In the genomic region with DNA sequence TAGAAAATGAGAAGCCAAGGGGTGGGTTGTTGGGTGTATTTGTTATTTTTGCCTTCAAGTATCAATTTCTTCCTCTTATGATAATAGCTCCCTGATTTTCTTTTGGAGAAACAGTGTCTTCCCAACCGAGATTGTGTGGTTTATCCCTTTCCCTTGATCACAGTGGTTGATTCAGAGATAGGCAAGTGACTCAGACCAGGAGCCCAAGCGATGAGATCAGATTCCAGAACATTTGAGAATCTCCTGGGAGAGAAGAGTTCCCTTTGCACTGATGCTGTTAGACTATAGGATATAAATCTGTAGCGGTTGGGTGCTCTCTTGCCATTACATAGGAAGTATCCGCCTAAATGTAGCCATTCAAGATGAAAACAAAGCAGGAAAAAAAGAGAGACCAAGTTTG, we compare ENCODE assay signal across 22 cellular contexts.
DNase-seq lines count a peak whose midpoint lies in the region; ATAC-seq, FAIRE-seq and TF ChIP-seq lines count a peak whose summit lies in the region.
"Had no signal": no experiment of that assay in that cellular context is flagged by ENCODE, and none has a peak within 500 bp of the region (broad histone marks: within the 10 kb centered on the region; RNA-seq: fewer than 3 reads in every experiment).

No MANE protein-coding gene starts in this region.

- ATAC-seq in natural killer cell treated with Interleukin-12 subunit alpha and Interleukin-12 subunit beta and Interleukin-15 and Interleukin-18, amount 100 ng/mL, for 72 hours = no peak
- no peak for ATAC-seq in GM21786 (IDR thresholded peaks at IDR 0.05; ENCODE audit: unreplicated experiment)
- ATAC-seq in GM21423 (IDR thresholded peaks at IDR 0.05; ENCODE audit: unreplicated experiment) = no peak
- ATAC-seq: activated naive CD4-positive, alpha-beta T cell treated with anti-CD3 and anti-CD28 coated beads, Interleukin-2, amount 50 U/mL, for 72 hours; activated T-cell treated with anti-CD3 and anti-CD28 coated beads, Interleukin-2, amount 50 U/mL, for 72 hours; body of pancreas; CD8-positive, alpha-beta T cell; left ventricle myocardium superior had no signal

- H3K4me1 Mint-ChIP-seq in activated CD4-positive, alpha-beta T cell treated with anti-CD3 and anti-CD28 coated beads, Interleukin-2, amount 10 ng/mL, durations not matched to agents 7 days and 5 days = no peaks in the 10 kb centered on the region
- no peaks in the 10 kb centered on the region for H3K4me1 Mint-ChIP-seq in natural killer cell treated with Interleukin-12 subunit alpha and Interleukin-12 subunit beta and Interleukin-15 and Interleukin-18, amount 100 ng/mL, for 72 hours (ENCODE audit: low read depth in 2 of 2)
- H3K4me1 Mint-ChIP-seq: IgD-negative memory B cell had no signal

- H3K9me3 ChIP-seq in mesenchymal stem cell (ENCODE audit: control insufficient read depth, low read length) = no peaks in the 10 kb centered on the region
- H3K9me3 ChIP-seq: body of pancreas had no signal

- no peak overlapping the region for H2BK120ac ChIP-seq in mesenchymal stem cell (ENCODE audit: low read depth, low read length)

- FAIRE-seq in bronchial epithelial cell (lab: Jason Lieb, UNC) = no peak
- FAIRE-seq: endothelial cell of umbilical vein, GM18507, H1 had no signal

- H2AK5ac ChIP-seq in mesenchymal stem cell (ENCODE audit: low read length, severe bottlenecking) = no peak overlapping the region

- H3K4me3 Mint-ChIP-seq in activated CD4-positive, alpha-beta T cell treated with anti-CD3 and anti-CD28 coated beads, Interleukin-2, amount 10 ng/mL, durations not matched to agents 7 days and 5 days = no peak overlapping the region
- no peak overlapping the region for H3K4me3 Mint-ChIP-seq in natural killer cell treated with Interleukin-12 subunit alpha and Interleukin-12 subunit beta and Interleukin-15 and Interleukin-18, amount 100 ng/mL, for 72 hours
- H3K4me3 Mint-ChIP-seq: activated T-cell treated with anti-CD3 and anti-CD28 coated beads, Interleukin-2, amount 50 U/mL, for 72 hours; CD8-positive, alpha-beta T cell; IgD-negative memory B cell had no signal

- H3K27ac Mint-ChIP-seq in activated CD4-positive, alpha-beta T cell treated with anti-CD3 and anti-CD28 coated beads, Interleukin-2, amount 10 ng/mL, durations not matched to agents 7 days and 5 days = no peak overlapping the region
- no peak overlapping the region for H3K27ac Mint-ChIP-seq in natural killer cell treated with Interleukin-12 subunit alpha and Interleukin-12 subunit beta and Interleukin-15 and Interleukin-18, amount 100 ng/mL, for 72 hours
- H3K27ac Mint-ChIP-seq: activated naive CD4-positive, alpha-beta T cell treated with anti-CD3 and anti-CD28 coated beads, Interleukin-2, amount 50 U/mL, for 72 hours; activated T-cell treated with anti-CD3 and anti-CD28 coated beads, Interleukin-2, amount 50 U/mL, for 72 hours; CD8-positive, alpha-beta T cell; IgD-negative memory B cell had no signal

- H3K4me3 ChIP-seq in bronchial epithelial cell (ENCODE audit: low read depth, low read length) (no peak overlapping the region), mesenchymal stem cell (ENCODE audit: insufficient read depth in 1 of 2, low read depth in 1 of 2, low read length in 2 of 2) (peak overlapping the region in 1 of 2 experiments; percentile 16)
- H3K4me3 ChIP-seq: body of pancreas had no signal

- no peaks in the 10 kb centered on the region for H3K79me1 ChIP-seq in mesenchymal stem cell (replicated peaks; ENCODE audit: low read length, poor library complexity, severe bottlenecking)

- H3K4me2 ChIP-seq in mesenchymal stem cell (ENCODE audit: low read length, poor library complexity, severe bottlenecking) = no peak overlapping the region

- no peak overlapping the region for H4K91ac ChIP-seq in mesenchymal stem cell (ENCODE audit: low read length)

- no peak overlapping the region for H3K23ac ChIP-seq in mesenchymal stem cell (ENCODE audit: low read length in 2 of 2)

- H3K18ac ChIP-seq in mesenchymal stem cell (ENCODE audit: low read depth in 1 of 2, low read length in 2 of 2) = no peak overlapping the region

- POLR2A ChIA-PET in activated CD4-positive, alpha-beta T cell treated with anti-CD3 and anti-CD28 coated beads, Interleukin-2, amount 10 ng/mL, durations not matched to agents 7 days and 5 days (lab: Charles Lee) = no interaction called here

- H3K27ac ChIP-seq in mesenchymal stem cell (ENCODE audit: low read length, poor library complexity, severe bottlenecking) = peak overlapping the region; percentile 12
- H3K27ac ChIP-seq: body of pancreas had no signal

- no peak overlapping the region for H2BK15ac ChIP-seq in mesenchymal stem cell (ENCODE audit: low read depth, poor library complexity, severe bottlenecking)

- H3K9ac ChIP-seq in mesenchymal stem cell (ENCODE audit: low read length) = no peak overlapping the region

- H2AFZ ChIP-seq in mesenchymal stem cell (ENCODE audit: low read depth, low read length) = no peak overlapping the region

- H3K27me3 ChIP-seq in bronchial epithelial cell (ENCODE audit: control insufficient read depth, insufficient read depth, low read length) = no peaks in the 10 kb centered on the region
- H3K27me3 ChIP-seq in mesenchymal stem cell (ENCODE audit: control insufficient read depth in 1 of 2, insufficient read depth in 1 of 2, low read length in 2 of 2) = no peaks in the 10 kb centered on the region
- H3K27me3 ChIP-seq: body of pancreas had no signal

- no peaks in the 10 kb centered on the region for H3K36me3 ChIP-seq in bronchial epithelial cell (ENCODE audit: control insufficient read depth, insufficient read depth, low read length)
- no peaks in the 10 kb centered on the region for H3K36me3 ChIP-seq in mesenchymal stem cell (ENCODE audit: control insufficient read depth in 1 of 2, insufficient read depth in 2 of 2, low read depth in 1 of 2, low read length in 2 of 2)

- H3K9me3 Mint-ChIP-seq in activated CD4-positive, alpha-beta T cell treated with anti-CD3 and anti-CD28 coated beads, Interleukin-2, amount 10 ng/mL, durations not matched to agents 7 days and 5 days = no peaks in the 10 kb centered on the region
- H3K9me3 Mint-ChIP-seq in natural killer cell treated with Interleukin-12 subunit alpha and Interleukin-12 subunit beta and Interleukin-15 and Interleukin-18, amount 100 ng/mL, for 72 hours = no peaks in the 10 kb centered on the region
- H3K9me3 Mint-ChIP-seq: activated naive CD4-positive, alpha-beta T cell treated with anti-CD3 and anti-CD28 coated beads, Interleukin-2, amount 50 U/mL, for 72 hours; activated T-cell treated with anti-CD3 and anti-CD28 coated beads, Interleukin-2, amount 50 U/mL, for 72 hours; CD8-positive, alpha-beta T cell had no signal

- no peaks in the 10 kb centered on the region for H3K27me3 Mint-ChIP-seq in activated CD4-positive, alpha-beta T cell treated with anti-CD3 and anti-CD28 coated beads, Interleukin-2, amount 10 ng/mL, durations not matched to agents 7 days and 5 days
- no peaks in the 10 kb centered on the region for H3K27me3 Mint-ChIP-seq in natural killer cell treated with Interleukin-12 subunit alpha and Interleukin-12 subunit beta and Interleukin-15 and Interleukin-18, amount 100 ng/mL, for 72 hours

- 56% methylated on average over 4 of the region's 4 CpGs for whole genome bisulfite sequencing in mesenchymal stem cell

- CTCF ChIA-PET in activated CD4-positive, alpha-beta T cell treated with anti-CD3 and anti-CD28 coated beads, Interleukin-2, amount 10 ng/mL, durations not matched to agents 7 days and 5 days (lab: Charles Lee) = interaction anchor here (0.8 to 2.4 kb wide), 5 partner anchors 11 to 20 kb away, joined by 3 to 8 read pairs (median 4); no protein-coding TSS in a partner anchor

- H4K8ac ChIP-seq in mesenchymal stem cell (ENCODE audit: low read length) = no peak overlapping the region

- DNase-seq in Caki2 (ENCODE audit: low read depth) = peak; percentile 23
- peak; percentile 88 for DNase-seq in M059J (ENCODE audit: low read depth)
- DNase-seq in bronchial epithelial cell (ENCODE audit: low read depth) = peak; percentile 55
- peak; percentile 66 for DNase-seq in mesenchymal stem cell
- no peak for DNase-seq in activated CD4-positive, alpha-beta T cell treated with anti-CD3 and anti-CD28 coated beads, Interleukin-2, amount 10 ng/mL, durations not matched to agents 7 days and 5 days
- DNase-seq in natural killer cell treated with Interleukin-12 subunit alpha and Interleukin-12 subunit beta and Interleukin-15 and Interleukin-18, amount 100 ng/mL, for 72 hours (ENCODE audit: low spot score) = no peak
- DNase-seq: activated CD4-positive, CD25-positive, alpha-beta regulatory T cell; activated T-cell treated with anti-CD3 and anti-CD28 coated beads, Interleukin-2, amount 50 U/mL, for 72 hours; body of pancreas; CD8-positive, alpha-beta T cell; DND-41; left ventricle myocardium superior; retina; stimulated activated CD4-positive, alpha-beta T cell treated with anti-CD3 and anti-CD28 coated beads, Interleukin-12 subunit alpha, Interleukin-12 subunit beta, amount 100 ng/mL, for 4 hours; substantia nigra had no signal

- H3K4ac ChIP-seq in mesenchymal stem cell (ENCODE audit: low read depth in 1 of 2, low read length in 2 of 2) = no peak overlapping the region

- H2BK5ac ChIP-seq in mesenchymal stem cell (ENCODE audit: low read depth, low read length, poor library complexity, severe bottlenecking) = no peak overlapping the region

- H3K14ac ChIP-seq in mesenchymal stem cell (ENCODE audit: low read length in 2 of 2) = no peak overlapping the region

- H2BK12ac ChIP-seq in mesenchymal stem cell (ENCODE audit: low read length in 2 of 2) = no peak overlapping the region

- TF ChIP-seq CTCF in bronchial epithelial cell (IDR thresholded peaks at IDR 0.05; ENCODE audit: insufficient read depth, low read length, severe bottlenecking) = no peak

- in situ Hi-C loops in Caki2 (cut with HindIII; ENCODE audit: low pct_unique_long_range_greater_than_20kb, low sequenced_read_pairs) = loop anchor here (25.0 kb wide), 1 partner anchor 88 kb away; the partner anchor contains the start of gene CNIH3

- H3K4me1 ChIP-seq in mesenchymal stem cell (ENCODE audit: control insufficient read depth, insufficient read depth, low read depth, low read length) = peaks cover 10% of the 10 kb centered on the region
- H3K4me1 ChIP-seq: body of pancreas had no signal

- no peaks in the 10 kb centered on the region for H3K36me3 Mint-ChIP-seq in activated CD4-positive, alpha-beta T cell treated with anti-CD3 and anti-CD28 coated beads, Interleukin-2, amount 10 ng/mL, durations not matched to agents 7 days and 5 days (ENCODE audit: low read depth)
- no peaks in the 10 kb centered on the region for H3K36me3 Mint-ChIP-seq in natural killer cell treated with Interleukin-12 subunit alpha and Interleukin-12 subunit beta and Interleukin-15 and Interleukin-18, amount 100 ng/mL, for 72 hours
- H3K36me3 Mint-ChIP-seq: activated naive CD4-positive, alpha-beta T cell treated with anti-CD3 and anti-CD28 coated beads, Interleukin-2, amount 50 U/mL, for 72 hours; CD8-positive, alpha-beta T cell had no signal

Comparison
In these comparisons a context has a peak if more than half of its experiments do, and no peak if none do; other contexts are left out.
1. DNase-seq: peak in Caki2 (single experiment), M059J (single experiment), bronchial epithelial cell (single experiment) and mesenchymal stem cell (single experiment); none in activated CD4-positive, alpha-beta T cell treated with anti-CD3 and anti-CD28 coated beads, Interleukin-2, amount 10 ng/mL, durations not matched to agents 7 days and 5 days (single experiment) and natural killer cell treated with Interleukin-12 subunit alpha and Interleukin-12 subunit beta and Interleukin-15 and Interleukin-18, amount 100 ng/mL, for 72 hours (single experiment).